In the genomic region with DNA sequence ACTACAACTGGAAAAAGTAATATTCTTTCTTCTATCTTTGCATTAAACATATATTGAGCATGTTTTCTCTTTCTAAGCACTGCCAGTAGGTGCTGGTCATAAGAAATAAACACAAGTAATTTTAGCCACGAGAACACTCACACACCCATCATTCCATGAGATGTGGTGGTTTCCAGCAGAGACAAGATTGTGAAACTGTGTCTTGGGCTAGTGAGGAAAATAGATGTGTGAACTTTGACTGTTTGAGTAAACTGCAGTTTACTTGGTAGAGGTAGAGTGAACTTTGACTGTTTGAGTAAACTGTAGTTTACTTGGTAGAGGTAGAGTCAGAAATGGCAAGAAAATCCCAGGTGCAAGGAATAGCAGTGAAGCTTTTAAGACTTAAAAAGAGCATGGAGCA, we compare ENCODE assay signal across 1 cellular context.
TF ChIP-seq lines count a peak whose summit lies in the region.

No MANE protein-coding gene starts in this region.

TF ChIP-seq in A549, 52 proteins besides CTCF, POLR2A, EP300 and RAD21:
- TF ChIP-seq KDM1A (IDR thresholded peaks at IDR 0.05; ENCODE audit: low read depth): no peak
